8 cellular contexts compared by ENCODE assay signal in genomic region chr3:51943451-51944391, GRCh38. TPM values are rescaled to one million over a fixed set of nuclear protein-coding genes. Genes with fewer than 3 reads are reported as not detected.
A peak's percentile ranks its signal among the peaks of the same experiment; 100 is the strongest.
DNase-seq lines count a peak whose midpoint lies in the region; ATAC-seq and TF ChIP-seq lines count a peak whose summit lies in the region.

No MANE protein-coding gene starts in this region.

- H3K36me3 ChIP-seq in breast epithelium (no peaks in the 10 kb centered on the region), mucosa of stomach (ENCODE audit: control insufficient read depth, insufficient read depth, low read length) (no peaks in the 10 kb centered on the region), upper lobe of right lung (peaks cover 4% of the 10 kb centered on the region)

- peak overlapping the region in 2 of 3 donors; percentile 77 to 94 for H3K4me3 ChIP-seq in breast epithelium
- no peak overlapping the region for H3K4me3 ChIP-seq in mucosa of stomach (ENCODE audit: low read length)
- no peak overlapping the region for H3K4me3 ChIP-seq in upper lobe of right lung

- H3K9me3 ChIP-seq in breast epithelium (no peaks in the 10 kb centered on the region), mucosa of stomach (ENCODE audit: control insufficient read depth, low read length) (no peaks in the 10 kb centered on the region), upper lobe of right lung (no peaks in the 10 kb centered on the region)

- DNase-seq in Right ventricle myocardium superior (peak; percentile 43), left ventricle myocardium superior (no peak), breast epithelium (ENCODE audit: low spot score in 2 of 2) (no peak), upper lobe of right lung (peak; percentile 63), amygdala (lab: John Stamatoyannopoulos, UW) (no peak), HUDEP-2 (lab: John Stamatoyannopoulos, UW; ENCODE audit: unreplicated experiment in 76 of 76) (no peak)

- peak overlapping the region; percentile 94 for H3K9ac ChIP-seq in mucosa of stomach (ENCODE audit: low read length)

- no peak for ATAC-seq in Right ventricle myocardium superior (ENCODE audit: poor library complexity)
- ATAC-seq in left ventricle myocardium superior: no peak
- no peak for ATAC-seq in upper lobe of right lung
- no peak for ATAC-seq in HG02571 (IDR thresholded peaks at IDR 0.05; ENCODE audit: unreplicated experiment)

- no peak for TF ChIP-seq CTCF in breast epithelium (IDR thresholded peaks at IDR 0.05)
- no peak for TF ChIP-seq CTCF in upper lobe of right lung (IDR thresholded peaks at IDR 0.05)

- H3K4me1 ChIP-seq in breast epithelium (peaks cover 7 to 18% of the 10 kb centered on the region in 2 donors), mucosa of stomach (ENCODE audit: control insufficient read depth, insufficient read depth, low read length) (peaks cover 28% of the 10 kb centered on the region), upper lobe of right lung (peaks cover 29% of the 10 kb centered on the region)

- intact Hi-C loops in Right ventricle myocardium superior (cut with DNase I): no loop called here
- intact Hi-C loops in left ventricle myocardium superior (cut with micrococcal nuclease): no loop called here
- intact Hi-C loops in breast epithelium (cut with DNase I; ENCODE audit: low total_unique reads): loop anchor here (2.0 kb wide), 1 partner anchor 31 kb away; the partner anchor contains the start of genes ABHD14A and ABHD14B
- intact Hi-C loops in upper lobe of right lung (cut with DNase I): no loop called here

- no peak for TF ChIP-seq POLR2A in breast epithelium (IDR thresholded peaks at IDR 0.05)

- no peaks in the 10 kb centered on the region for H3K27me3 ChIP-seq in breast epithelium
- no peaks in the 10 kb centered on the region for H3K27me3 ChIP-seq in mucosa of stomach (ENCODE audit: control insufficient read depth, insufficient read depth, low read length)
- no peaks in the 10 kb centered on the region for H3K27me3 ChIP-seq in upper lobe of right lung

- H3K27ac ChIP-seq in breast epithelium (peak overlapping the region; percentile 96 to 98), upper lobe of right lung (peak overlapping the region; percentile 97)

RNA-seq across cellular contexts. Expression of gene PARP3, which starts 1.6 kb away (rescaled TPM):
- total RNA-seq in Right ventricle myocardium superior: 18.1 TPM
- 14.7 TPM for total RNA-seq in left ventricle myocardium superior
- 10 to 100 TPM; 21.4 to 33.6 (median 31.8) TPM for total RNA-seq in breast epithelium
- total RNA-seq in upper lobe of right lung: 20.9 TPM

RNA-seq across cellular contexts. Expression of gene RRP9, which starts 2.0 kb away (rescaled TPM):
- total RNA-seq in Right ventricle myocardium superior (8.9 TPM), left ventricle myocardium superior (8.2 TPM), breast epithelium (10 to 100 TPM; 23.1 to 24.6 (median 23.8) TPM), upper lobe of right lung (20.6 TPM)

RNA-seq across cellular contexts. Expression of gene GPR62, which starts 11.5 kb away (rescaled TPM):
- total RNA-seq in Right ventricle myocardium superior (not detected), left ventricle myocardium superior (0.15 TPM), breast epithelium (under 1 TPM in 1 of 3 donors, not detected in 2; 0.16 TPM), upper lobe of right lung (not detected)

RNA-seq across cellular contexts. Expression of gene PCBP4, which starts 23.5 kb away (rescaled TPM):
- total RNA-seq in Right ventricle myocardium superior (64.1 TPM), left ventricle myocardium superior (71.6 TPM), breast epithelium (10 to 100 TPM; 36.2 to 51.8 (median 51.2) TPM), upper lobe of right lung (37.1 TPM)

RNA-seq across cellular contexts. Expression of gene ABHD14B, which starts 30.1 kb away (rescaled TPM):
- 12.6 TPM for total RNA-seq in Right ventricle myocardium superior
- total RNA-seq in left ventricle myocardium superior: 13.1 TPM
- total RNA-seq in breast epithelium: 100 to 1,000 TPM in 1 of 3 donors, 10 to 100 TPM in 2; 62.3 to 122 (median 74.3) TPM
- 55.9 TPM for total RNA-seq in upper lobe of right lung

Comparison
In these comparisons a context has a peak if more than half of its experiments do, and no peak if none do; other contexts are left out.
1. DNase-seq: peak in Right ventricle myocardium superior (single experiment) and upper lobe of right lung (single experiment); none in left ventricle myocardium superior (single experiment), breast epithelium (0 of 2), amygdala (0 of 56) and HUDEP-2 (0 of 76).
2. H3K4me3 ChIP-seq: peak in breast epithelium (2 of 3); none in mucosa of stomach (single experiment) and upper lobe of right lung (single experiment).